Comparison of ENCODE assay signal across 1 cellular context in genomic region chr7:74365320-74366022, GRCh38.
TF ChIP-seq lines count a peak whose summit lies in the region.

No MANE protein-coding gene starts in this region.

TF ChIP-seq in A549, 52 proteins besides CTCF, POLR2A, EP300 and RAD21 (continued from another document):
- no peak for TF ChIP-seq REST (IDR thresholded peaks at IDR 0.05)
